In genomic region chr4:110808371-110808878, GRCh38 we compare ENCODE assay signal across 13 cellular contexts.
DNase-seq lines count a peak whose midpoint lies in the region; ATAC-seq, FAIRE-seq and TF ChIP-seq lines count a peak whose summit lies in the region.
"Had no signal": no experiment of that assay in that cellular context is flagged by ENCODE, and none has a peak within 500 bp of the region (broad histone marks: within the 10 kb centered on the region; RNA-seq: fewer than 3 reads in every experiment).

No MANE protein-coding gene starts in this region.

- RAD21 ChIA-PET in GM12878 (lab: Charles Lee; ENCODE audit: unreplicated experiment) = no interaction called here

- TF ChIP-seq POLR2A in GM12878 (IDR thresholded peaks at IDR 0.05; ENCODE audit: low read depth, low read length) = no peak

- H3K36me3 Mint-ChIP-seq in naive thymus-derived CD4-positive, alpha-beta T cell = no peaks in the 10 kb centered on the region
- H3K36me3 Mint-ChIP-seq in activated T-helper 2 cell treated with anti-CD3 and anti-CD28 coated beads, Interferon-gamma antibody, Interleukin-2, Interleukin-4, amounts not matched to agents 10 μg/mL and 5 μg/mL and 100 μg/mL, durations not matched to agents 14 hours and 24 hours and 36 hours (ENCODE audit: low read depth) = no peaks in the 10 kb centered on the region

- no peaks in the 10 kb centered on the region for H3K9me3 ChIP-seq in A673 (ENCODE audit: low read depth, low read length, poor library complexity, severe bottlenecking)
- H3K9me3 ChIP-seq in GM12878 (replicated peaks; ENCODE audit: control insufficient read depth, insufficient read depth, low read length) = no peaks in the 10 kb centered on the region
- H3K9me3 ChIP-seq in naive thymus-derived CD4-positive, alpha-beta T cell (ENCODE audit: control insufficient read depth in 2 of 3, low read length in 3 of 3) = no peaks in the 10 kb centered on the region

- H3K4me3 Mint-ChIP-seq in naive thymus-derived CD4-positive, alpha-beta T cell = no peak overlapping the region
- H3K4me3 Mint-ChIP-seq in activated T-helper 2 cell treated with anti-CD3 and anti-CD28 coated beads, Interferon-gamma antibody, Interleukin-2, Interleukin-4, amounts not matched to agents 10 μg/mL and 5 μg/mL and 100 μg/mL, durations not matched to agents 14 hours and 24 hours and 36 hours (ENCODE audit: low read depth) = no peak overlapping the region

- H3K4me3 ChIP-seq in A673 (ENCODE audit: low read depth, low read length, poor library complexity, severe bottlenecking) (no peak overlapping the region), GM12878 (no peak overlapping the region)
- no peak overlapping the region for H3K4me3 ChIP-seq in naive thymus-derived CD4-positive, alpha-beta T cell (ENCODE audit: low read length)
- H3K4me3 ChIP-seq: coronary artery had no signal

- no peak overlapping the region for H3K27ac Mint-ChIP-seq in naive thymus-derived CD4-positive, alpha-beta T cell
- H3K27ac Mint-ChIP-seq in activated T-helper 2 cell treated with anti-CD3 and anti-CD28 coated beads, Interferon-gamma antibody, Interleukin-2, Interleukin-4, amounts not matched to agents 10 μg/mL and 5 μg/mL and 100 μg/mL, durations not matched to agents 14 hours and 24 hours and 36 hours = no peak overlapping the region

- ATAC-seq in GM21528 (IDR thresholded peaks at IDR 0.05; ENCODE audit: low FRiP score, unreplicated experiment) = peak; percentile 84
- peak; percentile 94 for ATAC-seq in HG03354 (IDR thresholded peaks at IDR 0.05; ENCODE audit: poor library complexity, severe bottlenecking, unreplicated experiment)
- ATAC-seq in GM12878 = peak; percentile 49; the same call in 1 of the 3 replicates
- no peak for ATAC-seq in stimulated activated naive CD8-positive, alpha-beta T cell treated with anti-CD3 and anti-CD28 coated beads, Interleukin-15, Interleukin-2, amounts not matched to agents 100 U/mL and 50 U/mL, for 24 hours
- no peak for ATAC-seq in naive thymus-derived CD4-positive, alpha-beta T cell

- SMC1A ChIA-PET in GM12878 (lab: Charles Lee; ENCODE audit: uncharacterized antibody, unreplicated experiment) = no interaction called here

- H2AFZ ChIP-seq in GM12878 (ENCODE audit: control insufficient read depth, low read depth, low read length) = no peak overlapping the region

- DNase-seq in A673 (ENCODE audit: low spot score) = peak; percentile 41
- peak; percentile 3 for DNase-seq in GM12878 (ENCODE audit: low read depth, low spot score)
- DNase-seq in stimulated activated naive CD8-positive, alpha-beta T cell treated with anti-CD3 and anti-CD28 coated beads, Interleukin-15, Interleukin-2, amounts not matched to agents 100 U/mL and 50 U/mL, for 24 hours = no peak
- no peak for DNase-seq in naive thymus-derived CD4-positive, alpha-beta T cell
- no peak for DNase-seq in MV-4-11 (lab: John Stamatoyannopoulos, UW)
- DNase-seq in activated T-helper 2 cell treated with anti-CD3 and anti-CD28 coated beads, Interferon-gamma antibody, Interleukin-2, Interleukin-4, amounts not matched to agents 10 μg/mL and 5 μg/mL and 100 μg/mL, durations not matched to agents 14 hours and 24 hours and 36 hours (ENCODE audit: low spot score) = no peak
- DNase-seq: DMS79; NCI-H146; stimulated activated CD4-positive, alpha-beta T cell treated with anti-CD3 and anti-CD28 coated beads, Interleukin-12 subunit alpha, Interleukin-12 subunit beta, amount 100 ng/mL, for 4 hours; WERI-Rb-1 had no signal

- H3K9ac ChIP-seq in GM12878 (ENCODE audit: control insufficient read depth, insufficient read depth, low read length) = no peak overlapping the region

- WGBS in GM12878 (ENCODE audit: insufficient coverage, insufficient replicate concordance, low lambda C conversion rate, missing lambda C conversion rate) = 42% methylated on average over 6 of the region's 6 CpGs

- intact Hi-C loops in A673 (cut with micrococcal nuclease; ENCODE audit: unreplicated experiment) = no loop called here
- intact Hi-C loops in GM12878 (cut with micrococcal nuclease; ENCODE audit: unreplicated experiment) = no loop called here
- intact Hi-C loops in naive thymus-derived CD4-positive, alpha-beta T cell (cut with micrococcal nuclease) = no loop called here
- intact Hi-C loops in activated T-helper 2 cell treated with anti-CD3 and anti-CD28 coated beads, Interferon-gamma antibody, Interleukin-2, Interleukin-4, amounts not matched to agents 10 μg/mL and 5 μg/mL and 100 μg/mL, durations not matched to agents 14 hours and 24 hours and 36 hours (cut with micrococcal nuclease) = no loop called here

- H3K4me1 ChIP-seq in A673 (ENCODE audit: insufficient read depth, low read length, poor library complexity, severe bottlenecking) (no peaks in the 10 kb centered on the region), GM12878 (ENCODE audit: control insufficient read depth, insufficient read depth, low read length) (no peaks in the 10 kb centered on the region)
- H3K4me1 ChIP-seq in naive thymus-derived CD4-positive, alpha-beta T cell (ENCODE audit: control insufficient read depth in 2 of 2, insufficient read depth in 2 of 2, low read length in 2 of 2) = no peaks in the 10 kb centered on the region

- H3K79me2 ChIP-seq in GM12878 (ENCODE audit: control insufficient read depth, insufficient read depth, low read length) = no peaks in the 10 kb centered on the region

- TF ChIP-seq CTCF in A673 (conservative IDR thresholded peaks at IDR 0.05; ENCODE audit: low read depth, low read length) = no peak
- no peak for TF ChIP-seq CTCF in GM12878 (IDR thresholded peaks at IDR 0.05 in 2 of 3, conservative IDR thresholded peaks at IDR 0.05 in 1 of 3; ENCODE audit: control insufficient read depth in 2 of 3, extremely low read depth in 1 of 3, insufficient read depth in 1 of 3, low read depth in 3 of 3, low read length in 3 of 3)

- no peaks in the 10 kb centered on the region for H3K27me3 ChIP-seq in A673 (replicated peaks; ENCODE audit: insufficient read depth, low read depth, low read length, poor library complexity)
- no peaks in the 10 kb centered on the region for H3K27me3 ChIP-seq in GM12878 (replicated peaks in 1 of 2; ENCODE audit: control insufficient read depth in 2 of 2, insufficient read depth in 2 of 2, low read length in 1 of 2)
- H3K27me3 ChIP-seq in naive thymus-derived CD4-positive, alpha-beta T cell (ENCODE audit: control insufficient read depth in 2 of 2, insufficient read depth in 2 of 2, low read length in 2 of 2) = no peaks in the 10 kb centered on the region

- peaks cover 0 to 7% (median 0%) of the 10 kb centered on the region in 11 donors for H3K9me3 Mint-ChIP-seq in naive thymus-derived CD4-positive, alpha-beta T cell
- H3K9me3 Mint-ChIP-seq in activated T-helper 2 cell treated with anti-CD3 and anti-CD28 coated beads, Interferon-gamma antibody, Interleukin-2, Interleukin-4, amounts not matched to agents 10 μg/mL and 5 μg/mL and 100 μg/mL, durations not matched to agents 14 hours and 24 hours and 36 hours = no peaks in the 10 kb centered on the region

- no peaks in the 10 kb centered on the region for H4K20me1 ChIP-seq in GM12878 (ENCODE audit: control insufficient read depth, insufficient read depth)

- in situ Hi-C loops in GM12878 (cut with MboI) = no loop called here

- H3K4me1 Mint-ChIP-seq in naive thymus-derived CD4-positive, alpha-beta T cell = peaks cover 0 to 1% (median 0%) of the 10 kb centered on the region in 7 donors
- H3K4me1 Mint-ChIP-seq in activated T-helper 2 cell treated with anti-CD3 and anti-CD28 coated beads, Interferon-gamma antibody, Interleukin-2, Interleukin-4, amounts not matched to agents 10 μg/mL and 5 μg/mL and 100 μg/mL, durations not matched to agents 14 hours and 24 hours and 36 hours (ENCODE audit: low read depth) = no peaks in the 10 kb centered on the region

- no peak overlapping the region for H3K27ac ChIP-seq in A673 (ENCODE audit: low read depth, low read length, poor library complexity, severe bottlenecking)
- no peak overlapping the region for H3K27ac ChIP-seq in GM12878 (ENCODE audit: control insufficient read depth, insufficient read depth)
- H3K27ac ChIP-seq in naive thymus-derived CD4-positive, alpha-beta T cell (ENCODE audit: low read depth, low read length) = no peak overlapping the region
- H3K27ac ChIP-seq: coronary artery, WERI-Rb-1 had no signal

- TF ChIP-seq RAD21 in GM12878 (IDR thresholded peaks at IDR 0.05; ENCODE audit: insufficient read depth, low read depth, low read length) = no peak

- POLR2A ChIA-PET in A673 (lab: Charles Lee; ENCODE audit: low non-redundant PET) (no interaction called here), GM12878 (lab: Charles Lee) (no interaction called here)
- POLR2A ChIA-PET in naive thymus-derived CD4-positive, alpha-beta T cell (lab: Charles Lee) = no interaction called here

- no peaks in the 10 kb centered on the region for H3K27me3 Mint-ChIP-seq in naive thymus-derived CD4-positive, alpha-beta T cell
- H3K27me3 Mint-ChIP-seq in activated T-helper 2 cell treated with anti-CD3 and anti-CD28 coated beads, Interferon-gamma antibody, Interleukin-2, Interleukin-4, amounts not matched to agents 10 μg/mL and 5 μg/mL and 100 μg/mL, durations not matched to agents 14 hours and 24 hours and 36 hours (ENCODE audit: low read depth) = no peaks in the 10 kb centered on the region

- BruUV-seq in A673 (replicated peaks; lab: Mats Ljungman, UMichigan) (no TSS peak), GM12878 (replicated peaks; lab: Mats Ljungman, UMichigan) (no TSS peak)

- CTCF ChIA-PET in A673 (lab: Charles Lee) = no interaction called here
- CTCF ChIA-PET in GM12878 (lab: Yijun Ruan, JAX) = no interaction called here
- CTCF ChIA-PET in naive thymus-derived CD4-positive, alpha-beta T cell (lab: Charles Lee) = no interaction called here

- H3K36me3 ChIP-seq in A673 (ENCODE audit: insufficient read depth, low read length, poor library complexity, severe bottlenecking) (no peaks in the 10 kb centered on the region), GM12878 (ENCODE audit: control insufficient read depth in 2 of 2, insufficient read depth in 2 of 2, low read length in 1 of 2) (no peaks in the 10 kb centered on the region)
- no peaks in the 10 kb centered on the region for H3K36me3 ChIP-seq in naive thymus-derived CD4-positive, alpha-beta T cell (ENCODE audit: control insufficient read depth in 2 of 3, insufficient read depth in 3 of 3, low read length in 3 of 3)
- H3K36me3 ChIP-seq: WERI-Rb-1 had no signal

- H3K4me2 ChIP-seq in GM12878 (ENCODE audit: control insufficient read depth, insufficient read depth) = no peak overlapping the region

- FAIRE-seq in GM12878 (lab: Jason Lieb, UNC) = no peak

- TF ChIP-seq EP300 in GM12878 (IDR thresholded peaks at IDR 0.05; ENCODE audit: borderline replicate concordance in 1 of 2, control insufficient read depth in 1 of 2, low read depth in 2 of 2, low read length in 2 of 2) = no peak

TF ChIP-seq in GM12878, 131 proteins besides CTCF, POLR2A, EP300 and RAD21 (continues in another document):
- no peak for TF ChIP-seq ZNF274 (IDR thresholded peaks at IDR 0.05; ENCODE audit: insufficient read depth, insufficient read length)

Comparison
In these comparisons a context has a peak if more than half of its experiments do, and no peak if none do; other contexts are left out.
1. DNase-seq: peak in A673 (single experiment) and GM12878 (single experiment); none in stimulated activated naive CD8-positive, alpha-beta T cell treated with anti-CD3 and anti-CD28 coated beads, Interleukin-15, Interleukin-2, amounts not matched to agents 100 U/mL and 50 U/mL, for 24 hours (single experiment), naive thymus-derived CD4-positive, alpha-beta T cell (0 of 9), MV-4-11 (single experiment) and activated T-helper 2 cell treated with anti-CD3 and anti-CD28 coated beads, Interferon-gamma antibody, Interleukin-2, Interleukin-4, amounts not matched to agents 10 μg/mL and 5 μg/mL and 100 μg/mL, durations not matched to agents 14 hours and 24 hours and 36 hours (single experiment).
2. ATAC-seq: peak in GM21528 (single experiment), HG03354 (single experiment) and GM12878 (single experiment); none in stimulated activated naive CD8-positive, alpha-beta T cell treated with anti-CD3 and anti-CD28 coated beads, Interleukin-15, Interleukin-2, amounts not matched to agents 100 U/mL and 50 U/mL, for 24 hours (single experiment) and naive thymus-derived CD4-positive, alpha-beta T cell (single experiment).